ENCODE assay signal across 8 cellular contexts in the genomic region with DNA sequence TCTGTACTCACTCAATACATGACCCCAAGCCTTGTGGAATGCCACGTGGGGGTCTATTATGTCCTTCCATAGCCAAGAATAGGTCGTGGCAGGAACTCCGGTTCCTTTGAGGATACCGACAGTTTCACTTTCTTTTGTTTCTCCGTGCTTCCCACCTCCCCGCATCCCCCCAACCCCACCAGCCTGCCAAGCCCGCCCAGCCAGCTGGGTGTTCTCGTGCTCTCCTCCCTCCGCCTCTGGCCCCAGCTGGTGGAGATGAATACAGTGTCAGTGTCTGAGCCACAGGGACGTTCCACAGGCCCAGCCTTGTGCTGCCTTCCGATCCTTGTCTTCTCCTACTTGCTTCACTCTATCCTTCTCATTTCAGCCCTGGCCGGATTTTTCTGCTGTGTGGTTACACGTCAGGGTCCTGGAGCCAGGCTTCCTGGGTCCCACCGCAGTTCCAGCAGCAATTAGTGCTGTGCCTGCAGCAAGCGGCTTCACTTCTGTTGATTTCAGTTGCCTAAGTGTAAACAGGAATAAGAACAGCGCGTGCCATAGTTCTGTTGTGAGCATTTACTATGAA. TPM values are rescaled to one million over a fixed set of nuclear protein-coding genes. Genes with fewer than 3 reads are reported as not detected.
DNase-seq lines count a peak whose midpoint lies in the region; ATAC-seq and TF ChIP-seq lines count a peak whose summit lies in the region.

No MANE protein-coding gene starts in this region.

- H3K27me3 Mint-ChIP-seq in chondrocyte (ENCODE audit: low read depth): no peaks in the 10 kb centered on the region

- ATAC-seq in HG03095 (IDR thresholded peaks at IDR 0.05; ENCODE audit: unreplicated experiment): no peak
- ATAC-seq in SK-N-SH treated with all-trans-retinoic acid at 6 μM for 48 hours: no peak

- peak overlapping the region; percentile 15; the same call in 1 of the 2 replicates for H3K9ac ChIP-seq in ES-I3 (ENCODE audit: low read depth, low read length)

- TF ChIP-seq CTCF in chondrocyte (IDR thresholded peaks at IDR 0.05) (no peak), spleen (IDR thresholded peaks at IDR 0.05 in 8 of 11, conservative IDR thresholded peaks at IDR 0.05 in 3 of 11) (no peak)

- no peak for TF ChIP-seq POLR2A in spleen (IDR thresholded peaks at IDR 0.05)

- H3K27ac ChIP-seq in spleen: peak overlapping the region; percentile 55 to 100 (median 86)

- H3K4me3 ChIP-seq in spleen: peak overlapping the region in 6 of 8 donors; percentile 7 to 63 (median 16)

- H3K9me3 ChIP-seq in ES-I3 (ENCODE audit: control insufficient read depth, insufficient read depth, low read length) (no peaks in the 10 kb centered on the region), spleen (no peaks in the 10 kb centered on the region)

- H3K27me3 ChIP-seq in spleen (replicated peaks in 1 of 7): no peaks in the 10 kb centered on the region

- WGBS in spleen, 5 donors: 14 to 24% (median 20%) methylated on average over 16 to 17 of the region's 17 CpGs

- H3K4me3 Mint-ChIP-seq in chondrocyte (ENCODE audit: unreplicated experiment): peak overlapping the region; percentile 57

- no peaks in the 10 kb centered on the region for H3K9me3 Mint-ChIP-seq in chondrocyte (ENCODE audit: low read depth)

- H3K27ac Mint-ChIP-seq in chondrocyte (ENCODE audit: unreplicated experiment): peak overlapping the region; percentile 83

- intact Hi-C loops in spleen (cut with DNase I; ENCODE audit: low total_unique reads): loop anchor here (5.0 kb wide), 1 partner anchor 70 kb away; no protein-coding TSS in a partner anchor

- H3K36me3 ChIP-seq in ES-I3 (ENCODE audit: insufficient read depth, low read length) (no peaks in the 10 kb centered on the region), spleen (no peaks in the 10 kb centered on the region)

- DNase-seq in NCI-H82 (lab: John Stamatoyannopoulos, UW) (peak; percentile 81), chondrocyte (ENCODE audit: low spot score) (no peak), kidney tubule cell (ENCODE audit: low spot score) (peak; percentile 36), spleen (peak; percentile 85), NCI-H2081 treated with DMSO at 0.1 percent for 48 hours (lab: John Stamatoyannopoulos, UW) (no peak)

- H3K36me3 Mint-ChIP-seq in chondrocyte (ENCODE audit: low read depth): no peaks in the 10 kb centered on the region

- H3K4me1 ChIP-seq in ES-I3 (ENCODE audit: insufficient read depth, low read length) (peaks cover 27% of the 10 kb centered on the region), spleen (peaks cover 41 to 99% (median 65%) of the 10 kb centered on the region in 6 donors)

- peaks cover 23% of the 10 kb centered on the region for H3K4me1 Mint-ChIP-seq in chondrocyte (ENCODE audit: low read depth)

TF ChIP-seq in SK-N-SH treated with all-trans-retinoic acid at 6 μM for 48 hours, 23 proteins besides CTCF, POLR2A, EP300 and RAD21:
- TF ChIP-seq TOX (CRISPR knock-in tag; IDR thresholded peaks at IDR 0.05; ENCODE audit: borderline replicate concordance): no peak
- no peak for TF ChIP-seq ZNF70 (CRISPR knock-in tag; IDR thresholded peaks at IDR 0.05)
- TF ChIP-seq, protein P1, sequence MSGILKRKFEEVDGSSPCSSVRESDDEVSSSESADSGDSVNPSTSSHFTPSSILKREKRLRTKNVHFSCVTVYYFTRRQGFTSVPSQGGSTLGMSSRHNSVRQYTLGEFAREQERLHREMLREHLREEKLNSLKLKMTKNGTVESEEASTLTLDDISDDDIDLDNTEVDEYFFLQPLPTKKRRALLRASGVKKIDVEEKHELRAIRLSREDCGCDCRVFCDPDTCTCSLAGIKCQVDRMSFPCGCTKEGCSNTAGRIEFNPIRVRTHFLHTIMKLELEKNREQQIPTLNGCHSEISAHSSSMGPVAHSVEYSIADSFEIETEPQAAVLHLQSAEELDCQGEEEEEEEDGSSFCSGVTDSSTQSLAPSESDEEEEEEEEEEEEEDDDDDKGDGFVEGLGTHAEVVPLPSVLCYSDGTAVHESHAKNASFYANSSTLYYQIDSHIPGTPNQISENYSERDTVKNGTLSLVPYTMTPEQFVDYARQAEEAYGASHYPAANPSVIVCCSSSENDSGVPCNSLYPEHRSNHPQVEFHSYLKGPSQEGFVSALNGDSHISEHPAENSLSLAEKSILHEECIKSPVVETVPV (CRISPR knock-in tag; IDR thresholded peaks at IDR 0.05): no peak
- TF ChIP-seq RARB (CRISPR knock-in tag; IDR thresholded peaks at IDR 0.05): no peak
- no peak for TF ChIP-seq ZFP30 (CRISPR knock-in tag; IDR thresholded peaks at IDR 0.05)
- TF ChIP-seq, protein P2, sequence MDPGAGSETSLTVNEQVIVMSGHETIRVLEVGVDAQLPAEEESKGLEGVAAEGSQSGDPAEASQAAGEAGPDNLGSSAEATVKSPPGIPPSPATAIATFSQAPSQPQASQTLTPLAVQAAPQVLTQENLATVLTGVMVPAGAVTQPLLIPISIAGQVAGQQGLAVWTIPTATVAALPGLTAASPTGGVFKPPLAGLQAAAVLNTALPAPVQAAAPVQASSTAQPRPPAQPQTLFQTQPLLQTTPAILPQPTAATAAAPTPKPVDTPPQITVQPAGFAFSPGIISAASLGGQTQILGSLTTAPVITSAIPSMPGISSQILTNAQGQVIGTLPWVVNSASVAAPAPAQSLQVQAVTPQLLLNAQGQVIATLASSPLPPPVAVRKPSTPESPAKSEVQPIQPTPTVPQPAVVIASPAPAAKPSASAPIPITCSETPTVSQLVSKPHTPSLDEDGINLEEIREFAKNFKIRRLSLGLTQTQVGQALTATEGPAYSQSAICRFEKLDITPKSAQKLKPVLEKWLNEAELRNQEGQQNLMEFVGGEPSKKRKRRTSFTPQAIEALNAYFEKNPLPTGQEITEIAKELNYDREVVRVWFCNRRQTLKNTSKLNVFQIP (CRISPR knock-in tag; IDR thresholded peaks at IDR 0.05; ENCODE audit: borderline replicate concordance, low read depth): no peak
- TF ChIP-seq, protein P3, sequence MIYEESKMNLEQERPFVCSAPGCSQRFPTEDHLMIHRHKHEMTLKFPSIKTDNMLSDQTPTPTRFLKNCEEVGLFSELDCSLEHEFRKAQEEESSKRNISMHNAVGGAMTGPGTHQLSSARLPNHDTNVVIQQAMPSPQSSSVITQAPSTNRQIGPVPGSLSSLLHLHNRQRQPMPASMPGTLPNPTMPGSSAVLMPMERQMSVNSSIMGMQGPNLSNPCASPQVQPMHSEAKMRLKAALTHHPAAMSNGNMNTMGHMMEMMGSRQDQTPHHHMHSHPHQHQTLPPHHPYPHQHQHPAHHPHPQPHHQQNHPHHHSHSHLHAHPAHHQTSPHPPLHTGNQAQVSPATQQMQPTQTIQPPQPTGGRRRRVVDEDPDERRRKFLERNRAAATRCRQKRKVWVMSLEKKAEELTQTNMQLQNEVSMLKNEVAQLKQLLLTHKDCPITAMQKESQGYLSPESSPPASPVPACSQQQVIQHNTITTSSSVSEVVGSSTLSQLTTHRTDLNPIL (CRISPR knock-in tag; IDR thresholded peaks at IDR 0.05; ENCODE audit: low read depth): no peak
- no peak for TF ChIP-seq TCF4 (CRISPR knock-in tag; IDR thresholded peaks at IDR 0.05; ENCODE audit: borderline replicate concordance)
- TF ChIP-seq ARNTL (CRISPR knock-in tag; IDR thresholded peaks at IDR 0.05; ENCODE audit: borderline replicate concordance, low read depth): no peak
- TF ChIP-seq ESRRG (CRISPR knock-in tag; IDR thresholded peaks at IDR 0.05): no peak
- no peak for TF ChIP-seq ZFP3 (CRISPR knock-in tag; IDR thresholded peaks at IDR 0.05)
- no peak for TF ChIP-seq OSR1 (CRISPR knock-in tag; IDR thresholded peaks at IDR 0.05)
- TF ChIP-seq CSDC2 (CRISPR knock-in tag; IDR thresholded peaks at IDR 0.05): no peak
- no peak for TF ChIP-seq GLIS3 (CRISPR knock-in tag; IDR thresholded peaks at IDR 0.05)
- TF ChIP-seq ZC3H10 (CRISPR knock-in tag; IDR thresholded peaks at IDR 0.05): no peak

RNA-seq across cellular contexts. Expression of a gene that starts 4.1 kb away (rescaled TPM):
- total RNA-seq in chondrocyte: 19.8 to 25.5 TPM (median 23.8 TPM) in 3 replicates
- total RNA-seq in spleen: 100 to 1,000 TPM in 2 of 7 donors, 10 to 100 TPM in 5; 48.5 to 120 (median 64.2) TPM
- 10 to 100 TPM; 40.8 to 54.7 (median 50.5) TPM for polyA plus RNA-seq in spleen

RNA-seq across cellular contexts. Expression of a gene that starts 30.2 kb away (rescaled TPM):
- 0.36 TPM in 1 of 3 replicates, not detected in the others for total RNA-seq in chondrocyte
- total RNA-seq in spleen: 1 to 10 TPM in 1 of 7 donors, under 1 TPM in 5, not detected in 1; 0.74 to 4.8 (median 0.86) TPM
- polyA plus RNA-seq in spleen: 1 to 10 TPM in 2 of 3 donors, under 1 TPM in 1; 0.96 to 1.7 (median 1.7) TPM

RNA-seq across cellular contexts. Expression of a gene that starts 40.3 kb away (rescaled TPM):
- total RNA-seq in chondrocyte: 0.17 to 0.29 TPM (median 0.18 TPM) in 3 replicates
- under 1 TPM in 4 of 7 donors, not detected in 3; 0.09 to 0.37 (median 0.17) TPM for total RNA-seq in spleen
- under 1 TPM; 0.04 to 0.10 (median 0.06) TPM for polyA plus RNA-seq in spleen

RNA-seq across cellular contexts. Expression of a gene that starts 50.9 kb away (rescaled TPM):
- total RNA-seq in chondrocyte (31.8 to 33.6 TPM (median 32.1 TPM) in 3 replicates), spleen (10 to 100 TPM; 22.7 to 41.0 (median 29.8) TPM)
- 10 to 100 TPM; 30.8 to 42.1 (median 37.2) TPM for polyA plus RNA-seq in spleen

Comparison
In these comparisons a context has a peak if more than half of its experiments do, and no peak if none do; other contexts are left out.
1. DNase-seq: peak in NCI-H82 (single experiment), kidney tubule cell (single experiment) and spleen (single experiment); none in chondrocyte (single experiment) and NCI-H2081 treated with DMSO at 0.1 percent for 48 hours (single experiment).